In genomic region chr2:3377612-3378432, GRCh38 we compare ENCODE assay signal across 1 cellular context.
TF ChIP-seq lines count a peak whose summit lies in the region.

Gene EIPR1 (minus strand): TSS chr2:3377818. CDS start chr2:3377689, 129 bp downstream.

TF ChIP-seq in K562, 482 proteins besides CTCF, POLR2A, EP300 and RAD21 (continued from another document and continues in another):
- peak; percentile 88; the same call in 1 of the 2 replicates for TF ChIP-seq FOXP4 (CRISPR knock-in tag; IDR thresholded peaks at IDR 0.05; ENCODE audit: borderline replicate concordance)
- no peak for TF ChIP-seq ZNF239 (CRISPR knock-in tag; IDR thresholded peaks at IDR 0.05)
- TF ChIP-seq RBM15 (IDR thresholded peaks at IDR 0.05; ENCODE audit: insufficient read depth, low read length): no peak
- no peak for TF ChIP-seq ZNF282 (CRISPR knock-in tag; IDR thresholded peaks at IDR 0.05)
- TF ChIP-seq ZNF75A (CRISPR knock-in tag; IDR thresholded peaks at IDR 0.05): no peak
- TF ChIP-seq ZMIZ1 (IDR thresholded peaks at IDR 0.05; ENCODE audit: low read depth in 2 of 2, low read length in 2 of 2): no peak
- TF ChIP-seq EP400 (IDR thresholded peaks at IDR 0.05): peak; percentile 82
- peak; percentile 47; the same call in 1 of the 2 replicates for TF ChIP-seq ZBTB7A (IDR thresholded peaks at IDR 0.05; ENCODE audit: borderline replicate concordance, control insufficient read depth, low read depth, low read length)
- TF ChIP-seq PHF21A (IDR thresholded peaks at IDR 0.05; ENCODE audit: borderline replicate concordance, low read depth): peak; percentile 79; the same call in 1 of the 2 replicates
- peak; percentile 98 for TF ChIP-seq C11orf30 (IDR thresholded peaks at IDR 0.05; ENCODE audit: low read depth)
- TF ChIP-seq SRSF9 (IDR thresholded peaks at IDR 0.05; ENCODE audit: borderline replicate concordance, low read depth, low read length): no peak
- peak in 1 of 2 experiments; percentile 78 for TF ChIP-seq AFF1 (IDR thresholded peaks at IDR 0.05; ENCODE audit: low read depth in 1 of 2, partially characterized antibody in 2 of 2)
- TF ChIP-seq EGR1 (conservative IDR thresholded peaks at IDR 0.05): peak; percentile 90
- no peak for TF ChIP-seq PRMT5 (CRISPR knock-in tag; IDR thresholded peaks at IDR 0.05)
- TF ChIP-seq ZNF143 (CRISPR knock-in tag; IDR thresholded peaks at IDR 0.05): 0 out of 2 replicates have a peak, but pooled peaks have one; percentile 15
- TF ChIP-seq MITF (IDR thresholded peaks at IDR 0.05): 0 out of 2 replicates have a peak, but pooled peaks have one; percentile 33
- peak; percentile 88 for TF ChIP-seq JUND (IDR thresholded peaks at IDR 0.05; ENCODE audit: borderline replicate concordance, low read depth, low read length)
- TF ChIP-seq JUND (tag; IDR thresholded peaks at IDR 0.05; ENCODE audit: borderline replicate concordance, low read depth, low read length): peak; percentile 81; the same call in 2 of the 3 replicates
- TF ChIP-seq SMAD4 (CRISPR knock-in tag; conservative IDR thresholded peaks at IDR 0.05): no peak
- peak; percentile 51; the same call in 1 of the 2 replicates for TF ChIP-seq CBX1 (IDR thresholded peaks at IDR 0.05; ENCODE audit: low read depth)
- TF ChIP-seq POLR2G (IDR thresholded peaks at IDR 0.05; ENCODE audit: low read depth, low read length): peak; percentile 92
- TF ChIP-seq ARID4B (CRISPR knock-in tag; IDR thresholded peaks at IDR 0.05): peak; percentile 84
- no peak for TF ChIP-seq IFI16 (CRISPR knock-in tag; IDR thresholded peaks at IDR 0.05)
- TF ChIP-seq TAL1 (IDR thresholded peaks at IDR 0.05): no peak
- TF ChIP-seq ATF3 (IDR thresholded peaks at IDR 0.05): peak; percentile 75
- peak; percentile 87; the same call in 1 of the 2 replicates for TF ChIP-seq ATF3 (CRISPR knock-in tag; conservative IDR thresholded peaks at IDR 0.05)
- TF ChIP-seq MAX (CRISPR knock-in tag; IDR thresholded peaks at IDR 0.05): peak; percentile 91
- peak; percentile 83; the same call in 1 of the 2 replicates for TF ChIP-seq ZNF395 (CRISPR knock-in tag; IDR thresholded peaks at IDR 0.05)
- TF ChIP-seq RUNX1 (IDR thresholded peaks at IDR 0.05; ENCODE audit: low read depth): no peak
- TF ChIP-seq PKNOX1 (IDR thresholded peaks at IDR 0.05): peak; percentile 63
- peak; percentile 95 for TF ChIP-seq RBFOX2 (IDR thresholded peaks at IDR 0.05; ENCODE audit: low read depth, low read length)
- no peak for TF ChIP-seq ARID1B (IDR thresholded peaks at IDR 0.05)
- TF ChIP-seq STAT5B (CRISPR knock-in tag; IDR thresholded peaks at IDR 0.05): no peak
- peak; percentile 5; the same call in 1 of the 2 replicates for TF ChIP-seq NCOA1 (IDR thresholded peaks at IDR 0.05; ENCODE audit: low read depth)
- TF ChIP-seq BRD9 (IDR thresholded peaks at IDR 0.05; ENCODE audit: low read depth, partially characterized antibody): no peak
- peak; percentile 72 for TF ChIP-seq ZBTB12 (CRISPR knock-in tag; IDR thresholded peaks at IDR 0.05)
- TF ChIP-seq NFE2 (IDR thresholded peaks at IDR 0.05; ENCODE audit: low read depth): 0 out of 2 replicates have a peak, but pooled peaks have one; percentile 41
- TF ChIP-seq SMAD1 (IDR thresholded peaks at IDR 0.05; ENCODE audit: low read depth, low read length, partially characterized antibody): no peak
